Comparison of ENCODE assay signal across 9 cellular contexts in the genomic region with DNA sequence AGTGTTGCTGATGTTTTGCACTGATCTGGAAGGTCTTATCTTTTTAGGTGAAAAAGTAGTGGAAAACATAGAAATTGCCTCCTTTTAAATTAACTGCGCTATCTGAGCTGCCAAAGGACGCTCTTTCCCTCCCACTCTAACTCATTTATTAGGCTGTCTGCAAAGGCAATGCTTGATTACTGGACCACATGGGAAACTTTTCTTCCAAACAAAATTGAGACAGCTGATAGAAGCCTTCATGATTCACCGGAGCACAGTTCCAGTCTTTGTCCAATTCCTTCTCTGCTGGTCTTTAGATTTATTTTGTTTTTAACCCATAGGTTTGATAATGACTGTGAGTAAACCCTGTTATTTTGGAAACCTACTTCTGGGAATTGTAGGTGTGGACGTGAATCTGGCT.
"Had no signal": no experiment of that assay in that cellular context is flagged by ENCODE, and none has a peak within 500 bp of the region (broad histone marks: within the 10 kb centered on the region; RNA-seq: fewer than 3 reads in every experiment).

No MANE protein-coding gene starts in this region.

- H3K4me3 ChIP-seq: GM23248, HAP-1 had no signal

- H3K4me1 ChIP-seq: HAP-1 had no signal

- H3K36me3 Mint-ChIP-seq: IgD-negative memory B cell had no signal

- H3K9me3 ChIP-seq: HAP-1 had no signal

- H3K4me1 Mint-ChIP-seq: IgD-negative memory B cell had no signal

- H3K27ac Mint-ChIP-seq: HFFc6, IgD-negative memory B cell had no signal

- ATAC-seq: HCT116, HepG2 had no signal

- DNase-seq: GM23248, GOT3, H7, HFFc6 had no signal

- H3K4me3 Mint-ChIP-seq: HFFc6, IgD-negative memory B cell had no signal

- H3K9me3 Mint-ChIP-seq: HFFc6 had no signal

- H3K27ac ChIP-seq: GM23248, HL-60 had no signal
